Comparison of ENCODE assay signal across 1 cellular context in the genomic region with DNA sequence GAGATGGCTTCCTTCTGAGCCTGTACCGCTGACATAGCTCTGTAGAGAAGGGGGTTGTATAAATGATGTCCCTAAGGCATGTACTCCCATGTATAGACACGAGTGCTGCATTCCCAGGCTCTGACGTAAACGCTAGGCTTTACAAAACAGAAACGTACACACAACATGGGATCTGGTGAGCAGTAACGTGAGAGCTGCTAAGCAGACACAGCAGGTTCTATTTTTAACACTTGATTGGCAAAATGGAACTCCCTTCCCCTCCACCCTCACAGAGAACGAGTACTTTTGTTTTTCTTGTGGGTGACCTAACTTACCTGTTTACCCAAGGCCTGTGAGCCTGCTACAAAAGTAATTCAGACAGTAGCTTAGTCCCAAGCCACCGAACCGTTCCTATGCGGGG.
TF ChIP-seq lines count a peak whose summit lies in the region.

No MANE protein-coding gene starts in this region.

TF ChIP-seq in K562, 482 proteins besides CTCF, POLR2A, EP300 and RAD21 (continued from another document):
- TF ChIP-seq, protein P1, sequence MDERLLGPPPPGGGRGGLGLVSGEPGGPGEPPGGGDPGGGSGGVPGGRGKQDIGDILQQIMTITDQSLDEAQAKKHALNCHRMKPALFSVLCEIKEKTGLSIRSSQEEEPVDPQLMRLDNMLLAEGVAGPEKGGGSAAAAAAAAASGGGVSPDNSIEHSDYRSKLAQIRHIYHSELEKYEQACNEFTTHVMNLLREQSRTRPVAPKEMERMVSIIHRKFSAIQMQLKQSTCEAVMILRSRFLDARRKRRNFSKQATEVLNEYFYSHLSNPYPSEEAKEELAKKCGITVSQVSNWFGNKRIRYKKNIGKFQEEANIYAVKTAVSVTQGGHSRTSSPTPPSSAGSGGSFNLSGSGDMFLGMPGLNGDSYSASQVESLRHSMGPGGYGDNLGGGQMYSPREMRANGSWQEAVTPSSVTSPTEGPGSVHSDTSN (CRISPR knock-in tag; IDR thresholded peaks at IDR 0.05; ENCODE audit: low read depth) = no peak
- TF ChIP-seq, protein P1 (tag; conservative IDR thresholded peaks at IDR 0.05; ENCODE audit: low read depth) = no peak
- TF ChIP-seq KDM1A (IDR thresholded peaks at IDR 0.05) = no peak
- TF ChIP-seq ZKSCAN8 (CRISPR knock-in tag; IDR thresholded peaks at IDR 0.05) = no peak
- TF ChIP-seq MEF2A (IDR thresholded peaks at IDR 0.05; ENCODE audit: control insufficient read depth, low read depth, low read length) = no peak
- no peak for TF ChIP-seq SRSF7 (optimal IDR thresholded peaks at IDR 0.05; ENCODE audit: low read depth, low read length)
